Comparison of ENCODE assay signal across 1 cellular context in the genomic region with DNA sequence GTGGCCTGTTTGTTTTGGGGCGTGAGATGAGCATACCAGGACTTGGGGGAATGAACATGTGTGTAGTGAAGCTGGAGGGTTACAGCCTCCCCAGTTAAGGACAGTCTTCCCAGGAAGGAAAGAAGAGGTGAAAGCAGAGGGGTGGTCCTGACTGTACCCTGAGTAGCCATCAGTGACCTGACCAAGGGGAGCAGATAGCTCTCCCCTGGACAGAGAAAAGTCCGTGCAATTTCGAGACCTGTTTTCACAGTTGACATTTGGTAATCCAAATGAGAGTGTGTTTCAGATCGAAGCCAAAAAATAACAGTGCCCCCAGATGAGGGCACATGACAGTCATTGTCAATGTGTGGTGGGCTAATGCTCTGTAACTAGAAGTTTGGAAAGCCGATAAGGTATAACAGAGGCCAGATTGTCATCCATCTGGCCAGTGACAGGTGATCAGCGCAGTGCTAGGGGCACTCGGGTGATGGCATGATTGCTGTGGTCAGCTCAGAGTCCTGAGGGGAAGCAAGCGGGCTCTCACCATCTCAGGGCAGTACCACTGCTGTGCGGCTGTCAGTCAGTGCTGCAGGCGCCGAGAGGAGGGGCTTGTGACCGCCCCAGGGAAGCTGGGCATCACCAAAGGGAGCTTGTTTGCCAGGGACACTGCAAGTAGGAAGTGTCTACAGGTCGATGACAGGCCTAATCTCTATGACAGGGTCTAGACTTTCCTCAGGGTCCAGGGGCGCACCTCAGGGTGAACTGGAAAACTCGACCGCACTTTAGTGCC.
TF ChIP-seq lines count a peak whose summit lies in the region.

No MANE protein-coding gene starts in this region.

TF ChIP-seq in K562, 482 proteins besides CTCF, POLR2A, EP300 and RAD21:
- peak; percentile 5; the same call in 1 of the 2 replicates for TF ChIP-seq POLR2AphosphoS2 (IDR thresholded peaks at IDR 0.05; ENCODE audit: low read length)
- TF ChIP-seq ASH1L (IDR thresholded peaks at IDR 0.05; ENCODE audit: borderline replicate concordance, low read depth, partially characterized antibody), result no peak
- peak in 1 of 3 experiments; percentile 0 for TF ChIP-seq YY1 (IDR thresholded peaks at IDR 0.05; ENCODE audit: borderline replicate concordance in 1 of 3, control insufficient read depth in 1 of 3, extremely low read depth in 1 of 3, insufficient read depth in 3 of 3, insufficient read length in 1 of 3, insufficient replicate concordance in 2 of 3, low read depth in 1 of 3, low read length in 2 of 3)
- TF ChIP-seq, protein P1, sequence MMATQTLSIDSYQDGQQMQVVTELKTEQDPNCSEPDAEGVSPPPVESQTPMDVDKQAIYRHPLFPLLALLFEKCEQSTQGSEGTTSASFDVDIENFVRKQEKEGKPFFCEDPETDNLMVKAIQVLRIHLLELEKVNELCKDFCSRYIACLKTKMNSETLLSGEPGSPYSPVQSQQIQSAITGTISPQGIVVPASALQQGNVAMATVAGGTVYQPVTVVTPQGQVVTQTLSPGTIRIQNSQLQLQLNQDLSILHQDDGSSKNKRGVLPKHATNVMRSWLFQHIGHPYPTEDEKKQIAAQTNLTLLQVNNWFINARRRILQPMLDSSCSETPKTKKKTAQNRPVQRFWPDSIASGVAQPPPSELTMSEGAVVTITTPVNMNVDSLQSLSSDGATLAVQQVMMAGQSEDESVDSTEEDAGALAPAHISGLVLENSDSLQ (IDR thresholded peaks at IDR 0.05), result 0 out of 2 replicates have a peak, but pooled peaks have one; percentile 15
